ENCODE assay signal across 2 cellular contexts in genomic region chr6:143229402-143229801, GRCh38.
A peak's percentile ranks its signal among the peaks of the same experiment; 100 is the strongest.
TF ChIP-seq lines count a peak whose summit lies in the region.

No MANE protein-coding gene starts in this region.

TF ChIP-seq in HepG2, 621 proteins besides CTCF, POLR2A, EP300 and RAD21:
- TF ChIP-seq LBX2 (CRISPR knock-in tag; IDR thresholded peaks at IDR 0.05; ENCODE audit: borderline replicate concordance) (no peak), CREB1 (IDR thresholded peaks at IDR 0.05) (0 out of 2 replicates have a peak, but pooled peaks have one; percentile 37), CREB1 (CRISPR knock-in tag; IDR thresholded peaks at IDR 0.05) (no peak), ATF7 (IDR thresholded peaks at IDR 0.05) (peak; percentile 63), ATF7 (CRISPR knock-in tag; IDR thresholded peaks at IDR 0.05) (no peak)

TF ChIP-seq in GM12878, 131 proteins besides CTCF, POLR2A, EP300 and RAD21 (continued from another document):
- TF ChIP-seq ATF7 (IDR thresholded peaks at IDR 0.05; ENCODE audit: low read depth): 0 out of 2 replicates have a peak, but pooled peaks have one; percentile 15
